ENCODE assay signal across 19 cellular contexts in genomic region chr3:61812517-61812916, GRCh38.
DNase-seq lines count a peak whose midpoint lies in the region; ATAC-seq and TF ChIP-seq lines count a peak whose summit lies in the region.
"Had no signal": no experiment of that assay in that cellular context is flagged by ENCODE, and none has a peak within 500 bp of the region (broad histone marks: within the 10 kb centered on the region; RNA-seq: fewer than 3 reads in every experiment).

No MANE protein-coding gene starts in this region.

- H2BK5ac ChIP-seq in mesendoderm (ENCODE audit: low read length): no peak overlapping the region

- ATAC-seq in HG02798 (IDR thresholded peaks at IDR 0.05; ENCODE audit: poor library complexity, unreplicated experiment) (no peak), omental fat pad (ENCODE audit: low FRiP score) (no peak)

- H3K4ac ChIP-seq in mesendoderm (ENCODE audit: low read depth, low read length): no peak overlapping the region

- H3K27me3 ChIP-seq in mesendoderm (ENCODE audit: insufficient read depth, low read length, poor library complexity): no peaks in the 10 kb centered on the region

- no peaks in the 10 kb centered on the region for H3K36me3 ChIP-seq in mesendoderm (ENCODE audit: control insufficient read depth, insufficient read depth, low read length)

- H2BK15ac ChIP-seq in mesendoderm (replicated peaks; ENCODE audit: low read depth): no peak overlapping the region

- H3K79me1 ChIP-seq in mesendoderm (ENCODE audit: low read length): peaks cover 10% of the 10 kb centered on the region

- H4K5ac ChIP-seq in mesendoderm (ENCODE audit: low read length): no peak overlapping the region

- peaks cover 30% of the 10 kb centered on the region for H3K79me2 ChIP-seq in mesendoderm (ENCODE audit: control insufficient read depth, insufficient read depth, low read length)

- no peak overlapping the region for H4K8ac ChIP-seq in mesendoderm (ENCODE audit: low read depth, low read length)

- DNase-seq in EH (ENCODE audit: low read depth) (peak; percentile 85), ELF-1 (ENCODE audit: low read depth, low spot score) (peak; percentile 57), M059J (ENCODE audit: low read depth) (peak; percentile 70), mesendoderm (peak; percentile 61), mesenteric fat pad (ENCODE audit: low spot score) (no peak), omental fat pad (ENCODE audit: low spot score) (no peak), AG08395 (ENCODE audit: low spot score) (no peak)
- DNase-seq: ACHN; AML-193; CD4-positive, alpha-beta T cell; DMS153; DMS79; GDM1; GOT3; H7 had no signal

- H3K4me3 ChIP-seq in mesendoderm (ENCODE audit: low read length): no peak overlapping the region

- no CpG with 5 or more reads among the region's 3 CpGs for WGBS in mesendoderm (ENCODE audit: extremely low coverage, insufficient coverage, low lambda C conversion rate)

- H3K27ac ChIP-seq in mesendoderm (ENCODE audit: low read depth, low read length): no peak overlapping the region
- H3K27ac ChIP-seq: C4-2B, HL-60, KMS-11 had no signal

- H3K4me1 ChIP-seq in mesendoderm (ENCODE audit: control insufficient read depth, low read depth, low read length): no peaks in the 10 kb centered on the region

- no peak overlapping the region for H2AK5ac ChIP-seq in mesendoderm (ENCODE audit: low read length)

- no peak overlapping the region for H3K56ac ChIP-seq in mesendoderm (ENCODE audit: low read length)

- H3K4me2 ChIP-seq in mesendoderm (ENCODE audit: low read length): no peak overlapping the region
- H3K4me2 ChIP-seq: KMS-11 had no signal

- H3K18ac ChIP-seq in mesendoderm (ENCODE audit: low read length): peak overlapping the region; percentile 22

- no peak overlapping the region for H2BK120ac ChIP-seq in mesendoderm (ENCODE audit: low read depth, low read length)

- no peak overlapping the region for H3K9ac ChIP-seq in mesendoderm (ENCODE audit: low read length)
- H3K9ac ChIP-seq: KMS-11 had no signal

- no peak overlapping the region for H3K23ac ChIP-seq in mesendoderm (ENCODE audit: low read length)

- TF ChIP-seq CTCF in omental fat pad (IDR thresholded peaks at IDR 0.05): no peak

Comparison
In these comparisons a context has a peak if more than half of its experiments do, and no peak if none do; other contexts are left out.
1. DNase-seq: peak in EH (single experiment), ELF-1 (single experiment), M059J (single experiment) and mesendoderm (single experiment); none in mesenteric fat pad (single experiment), omental fat pad (single experiment) and AG08395 (single experiment).